Comparison of ENCODE assay signal across 1 cellular context in the genomic region with DNA sequence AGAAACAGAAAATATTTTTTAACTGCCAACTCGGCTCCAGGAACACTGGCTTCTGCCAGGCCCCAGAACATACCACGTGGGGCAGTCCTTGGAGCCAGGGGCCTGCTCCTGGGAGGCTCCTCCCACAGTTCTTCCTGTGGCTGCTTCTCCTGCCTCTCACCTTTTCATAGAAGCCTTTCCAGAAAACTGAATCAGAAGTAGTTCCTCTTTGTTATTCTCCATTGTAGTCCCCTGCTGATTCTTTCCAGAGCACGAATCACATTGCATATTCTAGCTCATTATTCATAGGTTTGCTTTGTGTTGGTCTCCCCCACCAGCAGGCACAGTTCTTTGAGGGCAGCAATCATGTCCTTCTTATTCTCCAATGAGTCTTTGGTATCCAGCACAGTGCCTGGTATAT.
TF ChIP-seq lines count a peak whose summit lies in the region.

No MANE protein-coding gene starts in this region.

TF ChIP-seq in GM23338, 12 proteins besides CTCF, POLR2A, EP300 and RAD21 (continued from another document):
- no peak for TF ChIP-seq ETS1 (IDR thresholded peaks at IDR 0.05)
- TF ChIP-seq, protein P1, sequence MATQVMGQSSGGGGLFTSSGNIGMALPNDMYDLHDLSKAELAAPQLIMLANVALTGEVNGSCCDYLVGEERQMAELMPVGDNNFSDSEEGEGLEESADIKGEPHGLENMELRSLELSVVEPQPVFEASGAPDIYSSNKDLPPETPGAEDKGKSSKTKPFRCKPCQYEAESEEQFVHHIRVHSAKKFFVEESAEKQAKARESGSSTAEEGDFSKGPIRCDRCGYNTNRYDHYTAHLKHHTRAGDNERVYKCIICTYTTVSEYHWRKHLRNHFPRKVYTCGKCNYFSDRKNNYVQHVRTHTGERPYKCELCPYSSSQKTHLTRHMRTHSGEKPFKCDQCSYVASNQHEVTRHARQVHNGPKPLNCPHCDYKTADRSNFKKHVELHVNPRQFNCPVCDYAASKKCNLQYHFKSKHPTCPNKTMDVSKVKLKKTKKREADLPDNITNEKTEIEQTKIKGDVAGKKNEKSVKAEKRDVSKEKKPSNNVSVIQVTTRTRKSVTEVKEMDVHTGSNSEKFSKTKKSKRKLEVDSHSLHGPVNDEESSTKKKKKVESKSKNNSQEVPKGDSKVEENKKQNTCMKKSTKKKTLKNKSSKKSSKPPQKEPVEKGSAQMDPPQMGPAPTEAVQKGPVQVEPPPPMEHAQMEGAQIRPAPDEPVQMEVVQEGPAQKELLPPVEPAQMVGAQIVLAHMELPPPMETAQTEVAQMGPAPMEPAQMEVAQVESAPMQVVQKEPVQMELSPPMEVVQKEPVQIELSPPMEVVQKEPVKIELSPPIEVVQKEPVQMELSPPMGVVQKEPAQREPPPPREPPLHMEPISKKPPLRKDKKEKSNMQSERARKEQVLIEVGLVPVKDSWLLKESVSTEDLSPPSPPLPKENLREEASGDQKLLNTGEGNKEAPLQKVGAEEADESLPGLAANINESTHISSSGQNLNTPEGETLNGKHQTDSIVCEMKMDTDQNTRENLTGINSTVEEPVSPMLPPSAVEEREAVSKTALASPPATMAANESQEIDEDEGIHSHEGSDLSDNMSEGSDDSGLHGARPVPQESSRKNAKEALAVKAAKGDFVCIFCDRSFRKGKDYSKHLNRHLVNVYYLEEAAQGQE (IDR thresholded peaks at IDR 0.05; ENCODE audit: unreplicated experiment): no peak
- TF ChIP-seq STAT1 (IDR thresholded peaks at IDR 0.05; ENCODE audit: unreplicated experiment): no peak
- no peak for TF ChIP-seq EZH2phosphoT487 (IDR thresholded peaks at IDR 0.05; ENCODE audit: unreplicated experiment)
TF ChIP-seq in GM23338: peak in this region for 2.
